In the genomic region with DNA sequence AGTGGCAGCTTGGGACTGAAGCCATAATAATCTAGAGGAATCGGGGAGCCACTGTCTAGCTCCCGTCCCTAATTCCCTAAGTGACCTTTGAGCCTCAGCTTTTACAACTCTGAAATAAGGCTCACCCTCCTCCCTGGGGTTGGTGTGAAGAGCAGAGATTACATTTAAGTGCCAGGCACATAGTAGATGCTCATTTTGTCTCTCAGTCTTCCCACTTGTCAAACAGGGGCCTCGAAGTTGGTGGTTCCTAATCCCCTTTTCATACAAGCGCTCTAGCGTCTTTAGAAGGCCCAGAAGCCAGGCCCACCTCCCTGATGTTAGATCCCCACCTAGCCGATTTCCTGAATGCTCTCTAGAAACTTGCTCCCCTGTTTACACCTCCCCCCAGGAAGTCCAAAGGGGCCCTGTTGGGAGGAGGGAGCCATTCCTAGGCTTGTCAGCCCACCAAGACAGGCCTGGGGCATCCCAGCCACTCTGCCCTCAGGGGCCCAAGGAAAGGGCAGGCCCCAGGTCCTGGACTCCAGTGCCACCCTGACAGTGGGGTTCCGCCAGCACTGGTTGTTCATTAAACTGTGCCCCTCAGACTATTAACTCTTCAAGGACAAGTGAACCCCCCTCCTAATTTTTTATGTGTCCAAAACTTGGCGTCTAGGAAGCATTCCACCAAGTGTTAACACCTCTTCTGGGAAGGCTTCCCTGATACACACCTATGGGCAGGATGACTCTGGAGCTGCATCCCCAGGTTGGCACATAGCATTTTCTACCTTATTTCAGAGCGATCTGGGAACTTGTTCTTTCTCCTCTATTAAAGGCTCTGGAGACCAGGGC, we compare ENCODE assay signal across 12 cellular contexts. TPM values are rescaled to one million over a fixed set of nuclear protein-coding genes. Genes with fewer than 3 reads are reported as not detected.
DNase-seq lines count a peak whose midpoint lies in the region; ATAC-seq and TF ChIP-seq lines count a peak whose summit lies in the region.
"Had no signal": no experiment of that assay in that cellular context is flagged by ENCODE, and none has a peak within 500 bp of the region (broad histone marks: within the 10 kb centered on the region; RNA-seq: fewer than 3 reads in every experiment).

No MANE protein-coding gene starts in this region.

- H3K27ac Mint-ChIP-seq in activated naive CD4-positive, alpha-beta T cell treated with anti-CD3 and anti-CD28 coated beads, Interleukin-2, amount 50 U/mL, for 24 hours, result peak overlapping the region; percentile 77
- peak overlapping the region in 8 of 9 donors; percentile 5 to 94 (median 56) for H3K27ac Mint-ChIP-seq in naive thymus-derived CD4-positive, alpha-beta T cell
- peak overlapping the region; percentile 72 for H3K27ac Mint-ChIP-seq in type B pancreatic cell

- no peaks in the 10 kb centered on the region for H3K9me3 ChIP-seq in naive thymus-derived CD4-positive, alpha-beta T cell (ENCODE audit: control insufficient read depth in 2 of 3, low read length in 3 of 3)

- CTCF ChIA-PET in naive thymus-derived CD4-positive, alpha-beta T cell (lab: Charles Lee), result interaction anchor here (0.6 to 2.7 kb wide), 5 partner anchors 16 to 69 kb away, joined by 3 to 10 read pairs (median 4); no protein-coding TSS in a partner anchor

- intact Hi-C loops in dorsolateral prefrontal cortex (cut with DNase I), result loop anchor here (5.0 to 10.0 kb wide), 3 partner anchors 32 to 325 kb away; partner anchors contain the start of gene RAP1GAP (in 1 of the 2)
- intact Hi-C loops in naive thymus-derived CD4-positive, alpha-beta T cell (cut with micrococcal nuclease), result no loop called here

- H3K36me3 Mint-ChIP-seq in activated naive CD4-positive, alpha-beta T cell treated with anti-CD3 and anti-CD28 coated beads, Interleukin-2, amount 50 U/mL, for 24 hours, result peaks cover 5% of the 10 kb centered on the region
- H3K36me3 Mint-ChIP-seq in naive thymus-derived CD4-positive, alpha-beta T cell, result peaks cover 0 to 12% (median 0%) of the 10 kb centered on the region in 5 donors
- no peaks in the 10 kb centered on the region for H3K36me3 Mint-ChIP-seq in type B pancreatic cell

- no peak for ATAC-seq in naive thymus-derived CD4-positive, alpha-beta T cell
- ATAC-seq in HG03460 (IDR thresholded peaks at IDR 0.05; ENCODE audit: unreplicated experiment), result no peak

- H3K36me3 ChIP-seq in naive thymus-derived CD4-positive, alpha-beta T cell (ENCODE audit: control insufficient read depth in 2 of 3, insufficient read depth in 3 of 3, low read length in 3 of 3), result peaks cover 0 to 6% (median 0%) of the 10 kb centered on the region in 3 experiments

- no peak for TF ChIP-seq CTCF in dorsolateral prefrontal cortex (IDR thresholded peaks at IDR 0.05 in 54 of 56, conservative IDR thresholded peaks at IDR 0.05 in 2 of 56; ENCODE audit: low read depth in 1 of 56, partially characterized antibody in 56 of 56)
- TF ChIP-seq CTCF in type B pancreatic cell (conservative IDR thresholded peaks at IDR 0.05), result no peak

- peaks cover 88% of the 10 kb centered on the region for H3K4me1 Mint-ChIP-seq in activated naive CD4-positive, alpha-beta T cell treated with anti-CD3 and anti-CD28 coated beads, Interleukin-2, amount 50 U/mL, for 24 hours
- peaks cover 63 to 93% (median 89%) of the 10 kb centered on the region in 7 donors for H3K4me1 Mint-ChIP-seq in naive thymus-derived CD4-positive, alpha-beta T cell
- peaks cover 56% of the 10 kb centered on the region for H3K4me1 Mint-ChIP-seq in type B pancreatic cell (ENCODE audit: unreplicated experiment)

- H3K4me3 ChIP-seq in dorsolateral prefrontal cortex, result no peak overlapping the region
- no peak overlapping the region for H3K4me3 ChIP-seq in naive thymus-derived CD4-positive, alpha-beta T cell (ENCODE audit: low read length)

- H3K4me1 ChIP-seq in naive thymus-derived CD4-positive, alpha-beta T cell (ENCODE audit: control insufficient read depth in 2 of 2, insufficient read depth in 2 of 2, low read length in 2 of 2), result peaks cover 44 to 85% of the 10 kb centered on the region in 2 donors

- no peak for DNase-seq in activated naive CD4-positive, alpha-beta T cell treated with anti-CD3 and anti-CD28 coated beads, Interleukin-2, amount 50 U/mL, for 16 hours
- DNase-seq in dorsolateral prefrontal cortex (no peak), type B pancreatic cell (ENCODE audit: extremely low spot score, unreplicated experiment) (no peak), GDM1 (lab: John Stamatoyannopoulos, UW) (no peak)
- no peak for DNase-seq in naive thymus-derived CD4-positive, alpha-beta T cell
- no peak for DNase-seq in stimulated activated CD4-positive, alpha-beta T cell treated with anti-CD3 and anti-CD28 coated beads, Interleukin-4, amount 100 ng/mL, for 24 hours
- DNase-seq: activated T-cell treated with anti-CD3 and anti-CD28 coated beads for 4 hours, GF-D8, glutamatergic neuron, H7 had no signal

- H3K27me3 ChIP-seq in dorsolateral prefrontal cortex, result no peaks in the 10 kb centered on the region
- H3K27me3 ChIP-seq in naive thymus-derived CD4-positive, alpha-beta T cell (ENCODE audit: control insufficient read depth in 2 of 2, insufficient read depth in 2 of 2, low read length in 2 of 2), result no peaks in the 10 kb centered on the region

- no peaks in the 10 kb centered on the region for H3K9me3 Mint-ChIP-seq in activated naive CD4-positive, alpha-beta T cell treated with anti-CD3 and anti-CD28 coated beads, Interleukin-2, amount 50 U/mL, for 24 hours
- H3K9me3 Mint-ChIP-seq in naive thymus-derived CD4-positive, alpha-beta T cell, result no peaks in the 10 kb centered on the region
- no peaks in the 10 kb centered on the region for H3K9me3 Mint-ChIP-seq in type B pancreatic cell

- POLR2A ChIA-PET in naive thymus-derived CD4-positive, alpha-beta T cell (lab: Charles Lee), result interaction anchor here (11.2 kb wide), 1 partner anchor 46 kb away, joined by 148 read pairs; the partner anchor contains the start of gene ECE1

- H3K27ac ChIP-seq in dorsolateral prefrontal cortex, result peak overlapping the region in 43 of 59 donors; percentile 4 to 92 (median 64)
- H3K27ac ChIP-seq in naive thymus-derived CD4-positive, alpha-beta T cell (ENCODE audit: low read depth, low read length), result no peak overlapping the region

- H3K4me3 Mint-ChIP-seq in activated naive CD4-positive, alpha-beta T cell treated with anti-CD3 and anti-CD28 coated beads, Interleukin-2, amount 50 U/mL, for 24 hours, result no peak overlapping the region
- peak overlapping the region in 6 of 10 donors; percentile 9 to 85 (median 44) for H3K4me3 Mint-ChIP-seq in naive thymus-derived CD4-positive, alpha-beta T cell
- no peak overlapping the region for H3K4me3 Mint-ChIP-seq in type B pancreatic cell

- no peaks in the 10 kb centered on the region for H3K27me3 Mint-ChIP-seq in activated naive CD4-positive, alpha-beta T cell treated with anti-CD3 and anti-CD28 coated beads, Interleukin-2, amount 50 U/mL, for 24 hours
- no peaks in the 10 kb centered on the region for H3K27me3 Mint-ChIP-seq in naive thymus-derived CD4-positive, alpha-beta T cell
- H3K27me3 Mint-ChIP-seq in type B pancreatic cell, result peaks cover 5% of the 10 kb centered on the region

RNA-seq across cellular contexts. Expression of gene ECE1, which starts 49.4 kb away (rescaled TPM):
- total RNA-seq in dorsolateral prefrontal cortex (100 to 1,000 TPM in 2 of 120 experiments, 10 to 100 TPM in 118; 38.8 to 122 (median 62.6) TPM), type B pancreatic cell (ENCODE audit: low replicate concordance) (37.2 and 49.8 TPM in 2 replicates)
- total RNA-seq in naive thymus-derived CD4-positive, alpha-beta T cell, result 10 to 100 TPM; 63.3 to 97.4 (median 72.2) TPM
- polyA plus RNA-seq in naive thymus-derived CD4-positive, alpha-beta T cell, result 10 to 100 TPM; 21.3 to 50.4 TPM

Comparison
In these comparisons a context has a peak if more than half of its experiments do, and no peak if none do; other contexts are left out.
1. H3K4me3 Mint-ChIP-seq: peak in naive thymus-derived CD4-positive, alpha-beta T cell (6 of 10); none in activated naive CD4-positive, alpha-beta T cell treated with anti-CD3 and anti-CD28 coated beads, Interleukin-2, amount 50 U/mL, for 24 hours (single experiment) and type B pancreatic cell (single experiment).
2. intact Hi-C loops: an anchor here in dorsolateral prefrontal cortex (5.0 to 10.0 kb wide); none called in naive thymus-derived CD4-positive, alpha-beta T cell.
3. Peak in every context shown above with its lines, with median percentiles within 50 percentile points of each other: H3K27ac Mint-ChIP-seq.